In the genomic region with DNA sequence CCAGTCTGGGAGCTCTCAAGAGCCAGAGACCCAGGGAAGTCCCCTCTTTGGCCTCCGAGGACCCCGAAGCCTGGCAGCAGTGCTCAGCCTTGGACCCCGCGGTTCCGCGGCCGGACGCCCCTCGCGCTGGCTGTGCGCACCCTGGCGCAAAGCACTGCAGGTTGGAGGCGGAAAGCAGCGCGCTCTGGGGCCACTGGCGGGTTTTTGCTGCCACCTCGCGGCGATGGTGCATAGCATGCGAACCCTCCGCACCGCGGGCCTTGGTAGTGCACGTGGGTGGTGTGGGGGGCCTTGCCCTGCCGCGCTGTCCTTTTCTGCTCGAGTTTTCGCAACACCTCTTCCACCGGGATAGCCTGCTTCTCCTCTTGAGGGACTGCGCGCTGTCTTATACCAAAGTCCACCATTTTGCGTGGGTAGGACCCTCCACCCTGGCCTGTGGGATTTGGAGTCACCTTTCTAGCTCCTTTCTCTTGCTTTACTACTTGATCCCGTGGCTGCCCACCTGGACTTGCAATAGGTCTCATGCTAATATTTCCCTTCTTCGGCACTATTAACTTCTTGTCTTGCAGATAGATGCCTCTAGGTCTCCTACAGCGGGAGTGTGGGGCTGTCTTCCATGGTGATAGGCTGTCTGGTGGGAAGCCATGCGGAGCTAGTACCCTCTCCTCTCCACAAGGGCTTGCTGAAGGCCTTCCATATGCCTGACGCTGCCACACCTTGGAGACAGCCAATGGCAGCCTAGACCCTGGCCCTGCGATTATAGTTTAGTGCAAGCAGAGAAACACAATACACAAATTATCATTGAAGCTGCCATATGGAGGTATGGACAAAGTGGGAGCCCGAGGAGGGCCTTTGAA, we compare ENCODE assay signal across 8 cellular contexts. TPM values are rescaled to one million over a fixed set of nuclear protein-coding genes. Genes with fewer than 3 reads are reported as not detected.
A peak's percentile ranks its signal among the peaks of the same experiment; 100 is the strongest.
DNase-seq lines count a peak whose midpoint lies in the region.

No MANE protein-coding gene starts in this region.

- DNase-seq in SIG-M5 treated with dmso at 0.1 percent for 504 hours (lab: John Stamatoyannopoulos, UW; ENCODE audit: unreplicated experiment) (peak; percentile 64), SIG-M5 (lab: John Stamatoyannopoulos, UW) (no peak), HK-2 (ENCODE audit: unreplicated experiment) (peak; percentile 75), NOMO-1 treated with dmso at 0.1 percent for 144 hours (lab: John Stamatoyannopoulos, UW; ENCODE audit: unreplicated experiment) (peak; percentile 26), epidermal melanocyte (ENCODE audit: insufficient read length, low spot score) (peak; percentile 74), myocyte (ENCODE audit: low read depth) (peak; percentile 78)
- DNase-seq in activated CD8-positive, alpha-beta memory T cell treated with anti-CD3 and anti-CD28 coated beads, Interleukin-2, amount 50 U/mL, for 4 hours: peak; percentile 73
- DNase-seq in stimulated activated CD8-positive, alpha-beta memory T cell treated with anti-CD3 and anti-CD28 coated beads, Interleukin-7, amount 100 ng/mL, for 1 hour (ENCODE audit: low read depth in 2 of 2): peak; percentile 30 to 49

RNA-seq across cellular contexts. Expression of gene SIX3, which starts 14.3 kb away (rescaled TPM):
- total RNA-seq in myocyte: not detected in 2 replicates
- 0.06 TPM for polyA plus RNA-seq in myocyte (2012)

RNA-seq across cellular contexts. Expression of gene SIX2, which starts 53.4 kb away (rescaled TPM):
- 62.3 and 68.8 TPM in 2 replicates for total RNA-seq in myocyte
- polyA plus RNA-seq in myocyte (2012): 39.7 TPM
